In the genomic region with DNA sequence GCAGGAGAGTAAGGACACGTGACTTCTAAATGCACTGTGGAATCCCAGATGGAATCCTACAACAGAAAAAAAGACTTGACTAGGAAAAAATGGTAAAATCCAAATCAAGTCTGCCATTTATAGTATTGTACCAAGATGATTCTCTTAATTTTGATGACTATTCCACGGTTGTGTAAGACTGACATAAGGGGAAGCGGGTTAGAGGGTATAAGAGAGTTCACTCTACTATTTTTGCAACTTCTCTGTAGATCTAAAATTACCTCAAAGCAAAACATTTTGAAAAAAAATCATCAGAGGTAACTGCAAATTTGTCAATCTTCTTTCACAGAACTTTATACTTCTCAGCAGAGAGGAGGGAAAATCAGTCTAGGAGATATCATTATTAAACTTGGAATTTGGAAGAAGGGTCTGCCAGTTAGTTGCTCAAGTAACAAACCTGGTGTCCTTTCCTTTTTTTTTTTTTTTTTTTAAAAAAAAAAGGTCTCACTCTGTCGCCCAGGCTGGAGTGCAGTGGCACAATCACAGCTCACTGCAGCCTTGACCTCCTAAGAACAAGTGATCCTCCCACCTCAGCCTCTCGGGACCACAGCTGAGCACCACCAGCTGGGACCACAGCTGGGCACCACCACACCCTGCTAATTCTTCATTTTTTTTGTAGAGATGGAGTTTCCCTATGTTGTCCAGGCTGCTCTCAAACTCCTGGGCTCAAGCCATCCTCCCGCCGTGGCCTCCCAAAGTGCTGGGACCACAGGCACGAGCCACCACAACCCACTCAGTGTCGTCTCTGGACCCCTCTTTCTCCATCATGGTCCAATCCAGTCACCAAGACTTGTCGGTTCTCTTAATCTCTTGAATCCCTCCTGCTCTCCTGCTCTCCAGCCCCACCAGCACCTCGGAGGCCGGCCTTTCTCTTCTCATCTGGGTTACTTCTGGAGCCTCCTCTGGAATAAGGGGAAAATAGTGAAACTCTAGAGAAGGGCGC, we compare ENCODE assay signal across 22 cellular contexts. TPM values are rescaled to one million over a fixed set of nuclear protein-coding genes. Genes with fewer than 3 reads are reported as not detected.
DNase-seq lines count a peak whose midpoint lies in the region; ATAC-seq, FAIRE-seq and TF ChIP-seq lines count a peak whose summit lies in the region.
"Had no signal": no experiment of that assay in that cellular context is flagged by ENCODE, and none has a peak within 500 bp of the region (broad histone marks: within the 10 kb centered on the region; RNA-seq: fewer than 3 reads in every experiment).

No MANE protein-coding gene starts in this region.

- DNase-seq in CD14-positive monocyte (ENCODE audit: low spot score): no peak
- DNase-seq in NOMO-1 (lab: John Stamatoyannopoulos, UW; ENCODE audit: unreplicated experiment in 2 of 2): peak; percentile 80 to 97
- DNase-seq in neuronal stem cell (ENCODE audit: low spot score): no peak
- no peak for DNase-seq in KG1 (lab: John Stamatoyannopoulos, UW)
- DNase-seq in NCI-H82 treated with DMSO at 0.1 percent for 48 hours (lab: John Stamatoyannopoulos, UW; ENCODE audit: unreplicated experiment): no peak
- no peak for DNase-seq in GM12892 (ENCODE audit: insufficient read length)
- DNase-seq: activated CD4-positive, alpha-beta T cell treated with anti-CD3 and anti-CD28 coated beads for 1 hour; activated T-cell treated with anti-CD3 and anti-CD28 coated beads, Interleukin-2, amount 50 U/mL, for 1 hour; CD8-positive, alpha-beta T cell; head of caudate nucleus; NCI-H510A treated with DMSO at 0.1 percent for 48 hours; T-cell; testis had no signal

- H3K4ac ChIP-seq in neuronal stem cell (ENCODE audit: low read length): no peak overlapping the region

- no peak overlapping the region for H2BK5ac ChIP-seq in neuronal stem cell (ENCODE audit: low read length)

- H2AK5ac ChIP-seq in neuronal stem cell (ENCODE audit: low read depth, low read length): peak overlapping the region; percentile 84

- no peaks in the 10 kb centered on the region for H3K36me3 Mint-ChIP-seq in CD14-positive monocyte
- H3K36me3 Mint-ChIP-seq: CD8-positive, alpha-beta T cell; natural killer cell treated with Interleukin-12 subunit alpha and Interleukin-12 subunit beta and Interleukin-15 and Interleukin-18, amount 100 ng/mL, for 72 hours; stimulated activated effector memory CD8-positive, alpha-beta T cell treated with anti-CD3 and anti-CD28 coated beads, Interleukin-12 subunit alpha, Interleukin-12 subunit beta, amount 100 ng/mL, for 72 hours; T-cell had no signal

- H3K27me3 Mint-ChIP-seq in CD14-positive monocyte (ENCODE audit: low read depth in 3 of 3): peaks cover 4 to 35% (median 10%) of the 10 kb centered on the region in 3 donors

- H3K9me3 ChIP-seq in SU-DHL-6 (ENCODE audit: insufficient read depth, low read length): no peaks in the 10 kb centered on the region
- H3K9me3 ChIP-seq in neuronal stem cell (replicated peaks in 1 of 2; ENCODE audit: control insufficient read depth in 2 of 2, insufficient read depth in 1 of 2, low read depth in 1 of 2, low read length in 2 of 2): no peaks in the 10 kb centered on the region
- H3K9me3 ChIP-seq: prostate gland, testis had no signal

- intact Hi-C loops in CD14-positive monocyte (cut with micrococcal nuclease): loop anchor here (5.0 to 10.0 kb wide), 2 partner anchors 49 to 66 kb away; no protein-coding TSS in a partner anchor

- H3K23ac ChIP-seq in neuronal stem cell (ENCODE audit: low read depth, low read length, poor library complexity): no peak overlapping the region

- no CpG with 5 or more reads among the region's 13 CpGs for WGBS in neuronal stem cell (ENCODE audit: extremely low coverage in 2 of 2, insufficient read length in 2 of 2, insufficient replicate concordance in 1 of 2), 2 donors

- TF ChIP-seq POLR2A in GM12892 (IDR thresholded peaks at IDR 0.05; ENCODE audit: low read depth, low read length): no peak

- H3K4me2 ChIP-seq in SU-DHL-6 (ENCODE audit: low read depth, low read length, poor library complexity, severe bottlenecking) (peak overlapping the region; percentile 50), neuronal stem cell (ENCODE audit: insufficient read depth, low read length, poor library complexity, severe bottlenecking) (no peak overlapping the region)

- H2BK12ac ChIP-seq in neuronal stem cell (ENCODE audit: low read length): no peak overlapping the region

- FAIRE-seq in GM12892 (lab: Jason Lieb, UNC): no peak
- FAIRE-seq: GM19239 had no signal

- no peak overlapping the region for H4K8ac ChIP-seq in neuronal stem cell (ENCODE audit: low read depth, low read length)

- H3K9me2 ChIP-seq in SU-DHL-6 (replicated peaks; ENCODE audit: insufficient read depth, low read length): no peaks in the 10 kb centered on the region

- H3K27me3 ChIP-seq in SU-DHL-6 (ENCODE audit: low read length) (no peaks in the 10 kb centered on the region), neuronal stem cell (ENCODE audit: control insufficient read depth in 3 of 3, insufficient read depth in 3 of 3, low read depth in 1 of 3, low read length in 3 of 3) (peaks cover 0 to 18% (median 0%) of the 10 kb centered on the region in 3 experiments)
- H3K27me3 ChIP-seq: testis had no signal

- H3K36me3 ChIP-seq in SU-DHL-6 (ENCODE audit: low read length) (no peaks in the 10 kb centered on the region), neuronal stem cell (replicated peaks in 1 of 2; ENCODE audit: control insufficient read depth in 2 of 2, insufficient read depth in 2 of 2, low read length in 2 of 2) (no peaks in the 10 kb centered on the region)
- H3K36me3 ChIP-seq: prostate gland had no signal

- H3K9ac ChIP-seq in SU-DHL-6 (ENCODE audit: low read length) (no peak overlapping the region), neuronal stem cell (ENCODE audit: low read depth, low read length, poor library complexity) (no peak overlapping the region)
- H3K9ac ChIP-seq: GM23248 had no signal

- no peaks in the 10 kb centered on the region for H3K9me3 Mint-ChIP-seq in CD14-positive monocyte
- H3K9me3 Mint-ChIP-seq: CD8-positive, alpha-beta T cell; natural killer cell treated with Interleukin-12 subunit alpha and Interleukin-12 subunit beta and Interleukin-15 and Interleukin-18, amount 100 ng/mL, for 72 hours; stimulated activated effector memory CD8-positive, alpha-beta T cell treated with anti-CD3 and anti-CD28 coated beads, Interleukin-12 subunit alpha, Interleukin-12 subunit beta, amount 100 ng/mL, for 72 hours; T-cell had no signal

- no peak overlapping the region for H2BK15ac ChIP-seq in neuronal stem cell (ENCODE audit: low read length)

- H3K27ac ChIP-seq in SU-DHL-6 (ENCODE audit: low read depth, low read length) (no peak overlapping the region), neuronal stem cell (replicated peaks; ENCODE audit: low read length) (no peak overlapping the region)
- H3K27ac ChIP-seq: coronary artery, GM23248, prostate gland, testis had no signal

- no peak overlapping the region for H3K4me3 ChIP-seq in SU-DHL-6 (ENCODE audit: insufficient read depth, low read length, poor library complexity, severe bottlenecking)
- no peak overlapping the region for H3K4me3 ChIP-seq in neuronal stem cell (ENCODE audit: low read length in 2 of 2)
- H3K4me3 ChIP-seq: coronary artery, GM23248, prostate gland, testis had no signal

- peak overlapping the region; percentile 68 for H3K18ac ChIP-seq in neuronal stem cell (ENCODE audit: low read length)

- H4K20me1 ChIP-seq in SU-DHL-6 (ENCODE audit: low read depth, low read length): no peaks in the 10 kb centered on the region

- no peaks in the 10 kb centered on the region for H3F3A ChIP-seq in SU-DHL-6 (ENCODE audit: insufficient read depth)

- no peak overlapping the region for H3K14ac ChIP-seq in neuronal stem cell (ENCODE audit: low read length)

- no peaks in the 10 kb centered on the region for H3K79me2 ChIP-seq in SU-DHL-6 (ENCODE audit: insufficient read depth, low read length)

- peaks cover 22% of the 10 kb centered on the region for H3K4me1 Mint-ChIP-seq in CD14-positive monocyte
- H3K4me1 Mint-ChIP-seq: stimulated activated effector memory CD8-positive, alpha-beta T cell treated with anti-CD3 and anti-CD28 coated beads, Interleukin-12 subunit alpha, Interleukin-12 subunit beta, amount 100 ng/mL, for 72 hours; T-cell had no signal

- no peaks in the 10 kb centered on the region for H3K4me1 ChIP-seq in neuronal stem cell (ENCODE audit: control insufficient read depth in 2 of 2, insufficient read depth in 1 of 2, low read depth in 1 of 2, low read length in 2 of 2)
- H3K4me1 ChIP-seq: prostate gland, testis had no signal

- H2AFZ ChIP-seq in SU-DHL-6 (ENCODE audit: low read depth, low read length, severe bottlenecking) (no peak overlapping the region), neuronal stem cell (ENCODE audit: low read length) (no peak overlapping the region)
- H2AFZ ChIP-seq: GM23248 had no signal

- TF ChIP-seq CTCF in CD14-positive monocyte (IDR thresholded peaks at IDR 0.05) (no peak), SU-DHL-6 (IDR thresholded peaks at IDR 0.05; ENCODE audit: insufficient read depth, low read length, poor library complexity, severe bottlenecking) (no peak)

- no peaks in the 10 kb centered on the region for H3K79me1 ChIP-seq in neuronal stem cell (ENCODE audit: low read depth, low read length)

- no peak for ATAC-seq in GM21737 (IDR thresholded peaks at IDR 0.05; ENCODE audit: unreplicated experiment)
- ATAC-seq: CD8-positive, alpha-beta T cell; natural killer cell treated with Interleukin-12 subunit alpha and Interleukin-12 subunit beta and Interleukin-15 and Interleukin-18, amount 100 ng/mL, for 72 hours; Right ventricle myocardium inferior; stimulated activated effector memory CD8-positive, alpha-beta T cell treated with anti-CD3 and anti-CD28 coated beads, Interleukin-12 subunit alpha, Interleukin-12 subunit beta, amount 100 ng/mL, for 72 hours; T-cell had no signal

- H4K91ac ChIP-seq in neuronal stem cell (ENCODE audit: low read depth, low read length, poor library complexity): no peak overlapping the region

- peak overlapping the region in 1 of 2 donors; percentile 73 for H3K4me3 Mint-ChIP-seq in CD14-positive monocyte
- H3K4me3 Mint-ChIP-seq: CD8-positive, alpha-beta T cell; natural killer cell treated with Interleukin-12 subunit alpha and Interleukin-12 subunit beta and Interleukin-15 and Interleukin-18, amount 100 ng/mL, for 72 hours; stimulated activated effector memory CD8-positive, alpha-beta T cell treated with anti-CD3 and anti-CD28 coated beads, Interleukin-12 subunit alpha, Interleukin-12 subunit beta, amount 100 ng/mL, for 72 hours; T-cell had no signal

- no peak overlapping the region for H2BK120ac ChIP-seq in neuronal stem cell (ENCODE audit: low read depth, low read length)

- peak overlapping the region in 6 of 7 donors; percentile 17 to 79 (median 66) for H3K27ac Mint-ChIP-seq in CD14-positive monocyte
- H3K27ac Mint-ChIP-seq: CD8-positive, alpha-beta T cell; natural killer cell treated with Interleukin-12 subunit alpha and Interleukin-12 subunit beta and Interleukin-15 and Interleukin-18, amount 100 ng/mL, for 72 hours; stimulated activated effector memory CD8-positive, alpha-beta T cell treated with anti-CD3 and anti-CD28 coated beads, Interleukin-12 subunit alpha, Interleukin-12 subunit beta, amount 100 ng/mL, for 72 hours; T-cell had no signal

RNA-seq across cellular contexts. Expression of gene HES1, which starts 14.9 kb away (rescaled TPM):
- polyA plus RNA-seq in CD14-positive monocyte: under 1 TPM; 0.17 to 0.26 TPM
- 29.1 TPM for polyA plus RNA-seq in neuronal stem cell (2013, experiment 1 of 2)
- 30.9 TPM for polyA plus RNA-seq in neuronal stem cell (2013, experiment 2 of 2)
- 4.3 TPM for polyA plus RNA-seq in GM12892 (2012; ENCODE audit: missing spikeins)

Comparison
In these comparisons a context has a peak if more than half of its experiments do, and no peak if none do; other contexts are left out.
1. DNase-seq: peak in NOMO-1 (2 of 2); none in CD14-positive monocyte (single experiment), neuronal stem cell (single experiment), KG1 (single experiment), NCI-H82 treated with DMSO at 0.1 percent for 48 hours (single experiment) and GM12892 (single experiment).